ENCODE assay signal across 26 cellular contexts in genomic region chr2:63261222-63261621, GRCh38.
"Had no signal": no experiment of that assay in that cellular context is flagged by ENCODE, and none has a peak within 500 bp of the region (broad histone marks: within the 10 kb centered on the region; RNA-seq: fewer than 3 reads in every experiment).

No MANE protein-coding gene starts in this region.

- H3K4me1 ChIP-seq: esophagus squamous epithelium, gastrocnemius medialis, heart right ventricle, left lung, lower lobe of right lung had no signal

- H3K4me3 ChIP-seq: esophagus squamous epithelium, gastrocnemius medialis, heart right ventricle, left lung, lower lobe of right lung, mucosa of descending colon had no signal

- DNase-seq: cortex of kidney; effector CD8-positive, alpha-beta T cell; effector memory CD8-positive, alpha-beta T cell; endodermal cell; erythroblast; esophagus squamous epithelium; foreskin fibroblast; foreskin melanocyte; gastrocnemius medialis; glutamatergic neuron; head of caudate nucleus; heart right ventricle; hippocampal formation; left cardiac atrium; left lung; left ventricle myocardium superior; lower lobe of right lung; mesenchymal stem cell; naive B cell; naive thymus-derived CD8-positive, alpha-beta T cell had no signal

- ATAC-seq: effector memory CD8-positive, alpha-beta T cell; esophagus mucosa; gastrocnemius medialis; heart right ventricle; left cardiac atrium; left lung; left ventricle myocardium superior; lower lobe of right lung; mucosa of descending colon; naive thymus-derived CD8-positive, alpha-beta T cell had no signal

- H3K9me3 ChIP-seq: esophagus squamous epithelium, gastrocnemius medialis, left lung, lower lobe of right lung had no signal

- H3K27ac ChIP-seq: epithelial cell of prostate, esophagus squamous epithelium, gastrocnemius medialis, heart right ventricle, left lung, lower lobe of right lung had no signal

- FAIRE-seq: endometrium, islet of Langerhans, keratinocyte had no signal
